1 cellular context compared by ENCODE assay signal in the genomic region with DNA sequence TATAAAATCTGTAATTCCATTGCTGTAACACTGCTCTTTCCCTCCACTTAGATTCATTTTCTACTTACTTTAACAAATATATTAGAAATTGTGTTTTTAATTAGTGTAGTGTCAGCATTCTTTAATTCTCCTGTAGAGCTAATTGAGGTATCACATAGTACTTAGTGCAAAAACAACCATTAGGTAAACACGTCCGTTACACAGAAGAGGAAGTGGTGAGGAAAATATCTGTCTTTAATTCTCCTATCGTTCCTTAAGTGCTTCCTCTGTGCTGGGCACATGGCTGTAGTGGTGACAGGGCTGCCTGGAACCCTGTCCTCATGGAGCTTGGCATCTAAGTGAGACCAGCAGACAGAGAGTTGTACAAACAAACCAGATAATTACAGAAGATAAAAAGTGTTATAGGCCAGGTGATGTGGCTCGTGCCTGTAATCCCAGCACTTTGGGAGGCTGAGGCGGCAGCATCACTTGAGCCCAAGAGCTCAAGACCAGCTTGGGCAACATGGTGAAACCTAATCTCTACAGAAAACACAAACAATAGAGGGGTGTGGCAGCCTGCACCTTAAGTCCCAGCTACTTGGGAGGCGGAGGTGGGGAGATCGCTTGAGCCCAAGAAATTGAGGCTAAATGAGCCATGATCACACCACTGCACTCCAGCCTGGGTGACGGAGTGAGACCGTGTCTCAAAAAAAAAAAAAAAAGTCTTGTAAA.
TF ChIP-seq lines count a peak whose summit lies in the region.

No MANE protein-coding gene starts in this region.

TF ChIP-seq in GM23338, 12 proteins besides CTCF, POLR2A, EP300 and RAD21 (continued from another document):
- TF ChIP-seq, protein P1, sequence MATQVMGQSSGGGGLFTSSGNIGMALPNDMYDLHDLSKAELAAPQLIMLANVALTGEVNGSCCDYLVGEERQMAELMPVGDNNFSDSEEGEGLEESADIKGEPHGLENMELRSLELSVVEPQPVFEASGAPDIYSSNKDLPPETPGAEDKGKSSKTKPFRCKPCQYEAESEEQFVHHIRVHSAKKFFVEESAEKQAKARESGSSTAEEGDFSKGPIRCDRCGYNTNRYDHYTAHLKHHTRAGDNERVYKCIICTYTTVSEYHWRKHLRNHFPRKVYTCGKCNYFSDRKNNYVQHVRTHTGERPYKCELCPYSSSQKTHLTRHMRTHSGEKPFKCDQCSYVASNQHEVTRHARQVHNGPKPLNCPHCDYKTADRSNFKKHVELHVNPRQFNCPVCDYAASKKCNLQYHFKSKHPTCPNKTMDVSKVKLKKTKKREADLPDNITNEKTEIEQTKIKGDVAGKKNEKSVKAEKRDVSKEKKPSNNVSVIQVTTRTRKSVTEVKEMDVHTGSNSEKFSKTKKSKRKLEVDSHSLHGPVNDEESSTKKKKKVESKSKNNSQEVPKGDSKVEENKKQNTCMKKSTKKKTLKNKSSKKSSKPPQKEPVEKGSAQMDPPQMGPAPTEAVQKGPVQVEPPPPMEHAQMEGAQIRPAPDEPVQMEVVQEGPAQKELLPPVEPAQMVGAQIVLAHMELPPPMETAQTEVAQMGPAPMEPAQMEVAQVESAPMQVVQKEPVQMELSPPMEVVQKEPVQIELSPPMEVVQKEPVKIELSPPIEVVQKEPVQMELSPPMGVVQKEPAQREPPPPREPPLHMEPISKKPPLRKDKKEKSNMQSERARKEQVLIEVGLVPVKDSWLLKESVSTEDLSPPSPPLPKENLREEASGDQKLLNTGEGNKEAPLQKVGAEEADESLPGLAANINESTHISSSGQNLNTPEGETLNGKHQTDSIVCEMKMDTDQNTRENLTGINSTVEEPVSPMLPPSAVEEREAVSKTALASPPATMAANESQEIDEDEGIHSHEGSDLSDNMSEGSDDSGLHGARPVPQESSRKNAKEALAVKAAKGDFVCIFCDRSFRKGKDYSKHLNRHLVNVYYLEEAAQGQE (IDR thresholded peaks at IDR 0.05; ENCODE audit: unreplicated experiment): no peak
- TF ChIP-seq EZH2phosphoT487 (IDR thresholded peaks at IDR 0.05; ENCODE audit: unreplicated experiment) (no peak), STAT1 (IDR thresholded peaks at IDR 0.05; ENCODE audit: unreplicated experiment) (no peak), POLR2AphosphoS5 (IDR thresholded peaks at IDR 0.05; ENCODE audit: low read depth) (no peak)
TF ChIP-seq in GM23338: peak in this region for 0.
